Comparison of ENCODE assay signal across 27 cellular contexts in genomic region chr6:119022796-119023195, GRCh38.
"Had no signal": no experiment of that assay in that cellular context is flagged by ENCODE, and none has a peak within 500 bp of the region (broad histone marks: within the 10 kb centered on the region; RNA-seq: fewer than 3 reads in every experiment).

No MANE protein-coding gene starts in this region.

- H3K4me1 ChIP-seq: Peyer's patch had no signal

- H3K9me3 ChIP-seq: Peyer's patch had no signal

- H3K4me3 ChIP-seq: Peyer's patch had no signal

- H3K4me3 Mint-ChIP-seq: activated CD4-positive, alpha-beta T cell treated with anti-CD3 and anti-CD28 coated beads, Interleukin-2, amount 10 ng/mL, durations not matched to agents 24 days and 14 days; activated CD8-positive, alpha-beta T cell treated with anti-CD3 and anti-CD28 coated beads for 36 hours; activated naive CD8-positive, alpha-beta T cell treated with anti-CD3 and anti-CD28 coated beads for 36 hours; activated T-cell treated with anti-CD3 and anti-CD28 coated beads, Interleukin-2, amount 50 U/mL, for 72 hours; activated T-helper 17 cell treated with anti-CD3 and anti-CD28 coated beads, Interleukin-2, amount 50 U/mL, for 72 hours had no signal

- H3K36me3 ChIP-seq: brain microvascular endothelial cell, Peyer's patch had no signal

- H3K27ac ChIP-seq: brain microvascular endothelial cell, Peyer's patch, RWPE1 had no signal

- H3K9me3 Mint-ChIP-seq: activated CD4-positive, alpha-beta T cell treated with anti-CD3 and anti-CD28 coated beads, Interleukin-2, amount 10 ng/mL, durations not matched to agents 24 days and 14 days; activated CD8-positive, alpha-beta T cell treated with anti-CD3 and anti-CD28 coated beads for 36 hours; activated naive CD8-positive, alpha-beta T cell treated with anti-CD3 and anti-CD28 coated beads for 36 hours; activated T-cell treated with anti-CD3 and anti-CD28 coated beads, Interleukin-2, amount 50 U/mL, for 72 hours; activated T-helper 17 cell treated with anti-CD3 and anti-CD28 coated beads, Interleukin-2, amount 50 U/mL, for 72 hours had no signal

- DNase-seq: activated CD4-positive, alpha-beta T cell treated with anti-CD3 and anti-CD28 coated beads, Interleukin-2, amount 10 ng/mL, durations not matched to agents 24 days and 14 days; activated CD4-positive, alpha-beta T cell treated with anti-CD3 and anti-CD28 coated beads, Interleukin-2, amount 50 U/mL, for 4 hours; activated CD8-positive, alpha-beta T cell treated with anti-CD3 and anti-CD28 coated beads for 36 hours; activated effector memory CD4-positive, alpha-beta T cell treated with anti-CD3 and anti-CD28 coated beads, Interleukin-2, amount 50 U/mL, for 16 hours; activated naive CD4-positive, alpha-beta T cell; activated naive CD4-positive, alpha-beta T cell treated with anti-CD3 and anti-CD28 coated beads, Interleukin-2, amount 50 U/mL, for 16 hours; activated naive CD8-positive, alpha-beta T cell treated with anti-CD3 and anti-CD28 coated beads for 36 hours; activated T-cell treated with anti-CD3 and anti-CD28 coated beads, Interleukin-2, amount 50 U/mL, for 1 hour; activated T-cell treated with anti-CD3 and anti-CD28 coated beads, Interleukin-2, amount 50 U/mL, for 72 hours; amniotic stem cell; aorta; brain microvascular endothelial cell; central memory CD4-positive, alpha-beta T cell; NCI-H1092 treated with DMSO at 0.1 percent for 48 hours; NCI-H187 treated with DMSO at 0.1 percent for 48 hours; NCI-H2081; NCI-H345; NCI-H524 treated with DMSO at 0.1 percent for 48 hours; Peyer's patch; SIG-M5; T-helper 1 cell; T1000 had no signal

- ATAC-seq: activated CD8-positive, alpha-beta T cell treated with anti-CD3 and anti-CD28 coated beads for 36 hours; activated T-cell treated with anti-CD3 and anti-CD28 coated beads, Interleukin-2, amount 50 U/mL, for 72 hours; activated T-helper 17 cell treated with anti-CD3 and anti-CD28 coated beads, Interleukin-2, amount 50 U/mL, for 72 hours; Right ventricle myocardium inferior; SK-N-SH treated with all-trans-retinoic acid at 6 μM for 48 hours had no signal

- H3K27ac Mint-ChIP-seq: activated CD4-positive, alpha-beta T cell treated with anti-CD3 and anti-CD28 coated beads, Interleukin-2, amount 10 ng/mL, durations not matched to agents 24 days and 14 days; activated CD8-positive, alpha-beta T cell treated with anti-CD3 and anti-CD28 coated beads for 36 hours; activated naive CD8-positive, alpha-beta T cell treated with anti-CD3 and anti-CD28 coated beads for 36 hours; activated T-cell treated with anti-CD3 and anti-CD28 coated beads, Interleukin-2, amount 50 U/mL, for 72 hours; activated T-helper 17 cell treated with anti-CD3 and anti-CD28 coated beads, Interleukin-2, amount 50 U/mL, for 72 hours had no signal

- H3K36me3 Mint-ChIP-seq: activated naive CD8-positive, alpha-beta T cell treated with anti-CD3 and anti-CD28 coated beads for 36 hours had no signal

- H3K27me3 Mint-ChIP-seq: activated CD4-positive, alpha-beta T cell treated with anti-CD3 and anti-CD28 coated beads, Interleukin-2, amount 10 ng/mL, durations not matched to agents 24 days and 14 days; activated CD8-positive, alpha-beta T cell treated with anti-CD3 and anti-CD28 coated beads for 36 hours; activated naive CD8-positive, alpha-beta T cell treated with anti-CD3 and anti-CD28 coated beads for 36 hours; activated T-helper 17 cell treated with anti-CD3 and anti-CD28 coated beads, Interleukin-2, amount 50 U/mL, for 72 hours had no signal

- FAIRE-seq: TTC549 had no signal

- H3K27me3 ChIP-seq: brain microvascular endothelial cell, Peyer's patch had no signal
